In genomic region chr1:52167014-52167753, GRCh38 we compare ENCODE assay signal across 16 cellular contexts.
"Had no signal": no experiment of that assay in that cellular context is flagged by ENCODE, and none has a peak within 500 bp of the region (broad histone marks: within the 10 kb centered on the region; RNA-seq: fewer than 3 reads in every experiment).

No MANE protein-coding gene starts in this region.

- H3K4me3 ChIP-seq: dorsolateral prefrontal cortex, heart left ventricle, right atrium auricular region had no signal

- FAIRE-seq: small intestine, urothelium cell line had no signal

- H3K27ac ChIP-seq: dorsolateral prefrontal cortex, heart left ventricle, right atrium auricular region had no signal

- H3K4me3 Mint-ChIP-seq: naive thymus-derived CD4-positive, alpha-beta T cell; nephron progenitor cell had no signal

- DNase-seq: cortex of kidney; dorsolateral prefrontal cortex; effector CD8-positive, alpha-beta T cell; foreskin melanocyte; heart left ventricle; hippocampal formation; kidney glomerular epithelial cell; mammary epithelial cell; naive thymus-derived CD4-positive, alpha-beta T cell; nephron progenitor cell; small intestine; stimulated activated CD4-positive, alpha-beta T cell treated with anti-CD3 and anti-CD28 coated beads, Interleukin-12 subunit alpha, Interleukin-12 subunit beta, amount 100 ng/mL, for 4 hours; stimulated activated naive CD4-positive, alpha-beta T cell treated with Interleukin-2 at 50 U/mL for 16 hours; trophoblast cell had no signal

- H3K27ac Mint-ChIP-seq: naive thymus-derived CD4-positive, alpha-beta T cell; nephron progenitor cell had no signal

- H3K27me3 ChIP-seq: dorsolateral prefrontal cortex, heart left ventricle, right atrium auricular region had no signal

- H3K36me3 ChIP-seq: heart left ventricle, right atrium auricular region had no signal

- ATAC-seq: heart left ventricle; naive thymus-derived CD4-positive, alpha-beta T cell had no signal
